Comparison of ENCODE assay signal across 27 cellular contexts in genomic region chrX:52216541-52216940, GRCh38.
"Had no signal": no experiment of that assay in that cellular context is flagged by ENCODE, and none has a peak within 500 bp of the region (broad histone marks: within the 10 kb centered on the region; RNA-seq: fewer than 3 reads in every experiment).

No MANE protein-coding gene starts in this region.

- H3K27me3 Mint-ChIP-seq: activated naive CD4-positive, alpha-beta T cell treated with anti-CD3 and anti-CD28 coated beads, Interleukin-2, amount 10 ng/mL, durations not matched to agents 7 days and 5 days; brain had no signal

- H3K4me1 Mint-ChIP-seq: activated CD4-positive, alpha-beta T cell treated with anti-CD3 and anti-CD28 coated beads for 36 hours; activated CD4-positive, alpha-beta T cell treated with anti-CD3 and anti-CD28 coated beads, Interleukin-2, amount 10 ng/mL, durations not matched to agents 24 days and 14 days; activated CD8-positive, alpha-beta memory T cell treated with anti-CD3 and anti-CD28 coated beads, Interleukin-2, amount 10 ng/mL, durations not matched to agents 7 days and 5 days; activated naive CD4-positive, alpha-beta T cell treated with anti-CD3 and anti-CD28 coated beads, Interleukin-2, amount 10 ng/mL, durations not matched to agents 7 days and 5 days; activated naive CD8-positive, alpha-beta T cell treated with anti-CD3 and anti-CD28 coated beads, Interleukin-2, amount 10 ng/mL, durations not matched to agents 7 days and 5 days; brain had no signal

- H3K9me3 Mint-ChIP-seq: activated CD4-positive, alpha-beta memory T cell treated with anti-CD3 and anti-CD28 coated beads for 36 hours; activated CD4-positive, alpha-beta T cell treated with anti-CD3 and anti-CD28 coated beads, Interleukin-2, amount 10 ng/mL, durations not matched to agents 24 days and 14 days; activated naive CD4-positive, alpha-beta T cell treated with anti-CD3 and anti-CD28 coated beads, Interleukin-2, amount 10 ng/mL, durations not matched to agents 7 days and 5 days; activated naive CD4-positive, alpha-beta T cell treated with anti-CD3 and anti-CD28 coated beads, Interleukin-2, amount 50 U/mL, for 72 hours; activated naive CD8-positive, alpha-beta T cell treated with anti-CD3 and anti-CD28 coated beads, Interleukin-2, amount 10 ng/mL, durations not matched to agents 7 days and 5 days had no signal

- H3K9me3 ChIP-seq: ascending aorta, colonic mucosa, gastroesophageal sphincter had no signal

- H3K4me1 ChIP-seq: ascending aorta, breast epithelium, colonic mucosa, foreskin keratinocyte, gastroesophageal sphincter had no signal

- H3K27me3 ChIP-seq: ascending aorta, cardiac muscle cell, colonic mucosa, foreskin keratinocyte, gastroesophageal sphincter had no signal

- H3K4me3 Mint-ChIP-seq: activated CD4-positive, alpha-beta memory T cell treated with anti-CD3 and anti-CD28 coated beads for 36 hours; activated CD4-positive, alpha-beta T cell treated with anti-CD3 and anti-CD28 coated beads for 36 hours; activated CD4-positive, alpha-beta T cell treated with anti-CD3 and anti-CD28 coated beads, Interleukin-2, amount 10 ng/mL, durations not matched to agents 24 days and 14 days; activated CD8-positive, alpha-beta memory T cell treated with anti-CD3 and anti-CD28 coated beads, Interleukin-2, amount 10 ng/mL, durations not matched to agents 7 days and 5 days; activated CD8-positive, alpha-beta T cell treated with anti-CD3 and anti-CD28 coated beads, Interleukin-2, amount 10 ng/mL, durations not matched to agents 7 days and 5 days; activated naive CD4-positive, alpha-beta T cell treated with anti-CD3 and anti-CD28 coated beads, Interleukin-2, amount 10 ng/mL, durations not matched to agents 7 days and 5 days; activated naive CD8-positive, alpha-beta T cell treated with anti-CD3 and anti-CD28 coated beads, Interleukin-2, amount 10 ng/mL, durations not matched to agents 7 days and 5 days; activated T-cell treated with anti-CD3 and anti-CD28 coated beads, Interleukin-2, amount 50 U/mL, for 72 hours; brain had no signal

- DNase-seq: activated CD4-positive, alpha-beta memory T cell treated with anti-CD3 and anti-CD28 coated beads for 36 hours; activated CD4-positive, alpha-beta T cell treated with anti-CD3 and anti-CD28 coated beads for 36 hours; activated CD4-positive, alpha-beta T cell treated with anti-CD3 and anti-CD28 coated beads, Interleukin-2, amount 10 ng/mL, durations not matched to agents 24 days and 14 days; activated CD4-positive, CD25-positive, alpha-beta regulatory T cell; activated CD4-positive, CD25-positive, alpha-beta regulatory T cell treated with anti-CD3 and anti-CD28 coated beads, Interleukin-2, amount 50 U/mL, for 72 hours; activated CD8-positive, alpha-beta memory T cell treated with anti-CD3 and anti-CD28 coated beads, Interleukin-2, amount 10 ng/mL, durations not matched to agents 7 days and 5 days; activated CD8-positive, alpha-beta memory T cell treated with anti-CD3 and anti-CD28 coated beads, Interleukin-2, amount 50 U/mL, for 4 hours; activated CD8-positive, alpha-beta T cell treated with anti-CD3 and anti-CD28 coated beads, Interleukin-2, amount 10 ng/mL, durations not matched to agents 7 days and 5 days; activated gamma-delta T cell; activated naive CD4-positive, alpha-beta T cell; activated naive CD4-positive, alpha-beta T cell treated with anti-CD3 and anti-CD28 coated beads, Interleukin-2, amount 10 ng/mL, durations not matched to agents 7 days and 5 days; activated naive CD8-positive, alpha-beta T cell treated with anti-CD3 and anti-CD28 coated beads, Interleukin-2, amount 10 ng/mL, durations not matched to agents 7 days and 5 days; activated T-cell treated with anti-CD3 and anti-CD28 coated beads, Interleukin-2, amount 50 U/mL, for 1 hour; activated T-cell treated with anti-CD3 and anti-CD28 coated beads, Interleukin-2, amount 50 U/mL, for 72 hours; central memory CD4-positive, alpha-beta T cell; cerebellar nuclear complex; colonic mucosa; effector CD8-positive, alpha-beta T cell; foreskin keratinocyte; T-helper 2 cell had no signal

- H3K36me3 Mint-ChIP-seq: activated CD4-positive, alpha-beta memory T cell treated with anti-CD3 and anti-CD28 coated beads for 36 hours; activated CD8-positive, alpha-beta memory T cell treated with anti-CD3 and anti-CD28 coated beads, Interleukin-2, amount 10 ng/mL, durations not matched to agents 7 days and 5 days; activated naive CD4-positive, alpha-beta T cell treated with anti-CD3 and anti-CD28 coated beads, Interleukin-2, amount 10 ng/mL, durations not matched to agents 7 days and 5 days; activated naive CD4-positive, alpha-beta T cell treated with anti-CD3 and anti-CD28 coated beads, Interleukin-2, amount 50 U/mL, for 72 hours; activated naive CD8-positive, alpha-beta T cell treated with anti-CD3 and anti-CD28 coated beads, Interleukin-2, amount 10 ng/mL, durations not matched to agents 7 days and 5 days; brain had no signal

- ATAC-seq: activated CD4-positive, alpha-beta T cell treated with anti-CD3 and anti-CD28 coated beads for 36 hours; activated CD8-positive, alpha-beta memory T cell treated with anti-CD3 and anti-CD28 coated beads, Interleukin-2, amount 10 ng/mL, durations not matched to agents 7 days and 5 days; activated CD8-positive, alpha-beta T cell treated with anti-CD3 and anti-CD28 coated beads, Interleukin-2, amount 10 ng/mL, durations not matched to agents 7 days and 5 days; activated naive CD4-positive, alpha-beta T cell treated with anti-CD3 and anti-CD28 coated beads, Interleukin-2, amount 50 U/mL, for 72 hours; activated T-cell treated with anti-CD3 and anti-CD28 coated beads, Interleukin-2, amount 50 U/mL, for 72 hours; esophagus mucosa; foreskin keratinocyte; gastroesophageal sphincter had no signal

- H3K36me3 ChIP-seq: ascending aorta, breast epithelium, cardiac muscle cell, colonic mucosa, gastroesophageal sphincter had no signal

- H3K27ac ChIP-seq: ascending aorta, breast epithelium, cardiac muscle cell, colonic mucosa, foreskin keratinocyte, gastroesophageal sphincter had no signal

- H3K4me3 ChIP-seq: ascending aorta, breast epithelium, cardiac muscle cell, colonic mucosa, gastroesophageal sphincter had no signal

- H3K27ac Mint-ChIP-seq: activated CD4-positive, alpha-beta memory T cell treated with anti-CD3 and anti-CD28 coated beads for 36 hours; activated CD4-positive, alpha-beta T cell treated with anti-CD3 and anti-CD28 coated beads for 36 hours; activated CD4-positive, alpha-beta T cell treated with anti-CD3 and anti-CD28 coated beads, Interleukin-2, amount 10 ng/mL, durations not matched to agents 24 days and 14 days; activated CD8-positive, alpha-beta memory T cell treated with anti-CD3 and anti-CD28 coated beads, Interleukin-2, amount 10 ng/mL, durations not matched to agents 7 days and 5 days; activated CD8-positive, alpha-beta T cell treated with anti-CD3 and anti-CD28 coated beads, Interleukin-2, amount 10 ng/mL, durations not matched to agents 7 days and 5 days; activated naive CD4-positive, alpha-beta T cell treated with anti-CD3 and anti-CD28 coated beads, Interleukin-2, amount 10 ng/mL, durations not matched to agents 7 days and 5 days; activated naive CD4-positive, alpha-beta T cell treated with anti-CD3 and anti-CD28 coated beads, Interleukin-2, amount 50 U/mL, for 72 hours; activated naive CD8-positive, alpha-beta T cell treated with anti-CD3 and anti-CD28 coated beads, Interleukin-2, amount 10 ng/mL, durations not matched to agents 7 days and 5 days; activated T-cell treated with anti-CD3 and anti-CD28 coated beads, Interleukin-2, amount 50 U/mL, for 72 hours; brain had no signal
